In the genomic region with DNA sequence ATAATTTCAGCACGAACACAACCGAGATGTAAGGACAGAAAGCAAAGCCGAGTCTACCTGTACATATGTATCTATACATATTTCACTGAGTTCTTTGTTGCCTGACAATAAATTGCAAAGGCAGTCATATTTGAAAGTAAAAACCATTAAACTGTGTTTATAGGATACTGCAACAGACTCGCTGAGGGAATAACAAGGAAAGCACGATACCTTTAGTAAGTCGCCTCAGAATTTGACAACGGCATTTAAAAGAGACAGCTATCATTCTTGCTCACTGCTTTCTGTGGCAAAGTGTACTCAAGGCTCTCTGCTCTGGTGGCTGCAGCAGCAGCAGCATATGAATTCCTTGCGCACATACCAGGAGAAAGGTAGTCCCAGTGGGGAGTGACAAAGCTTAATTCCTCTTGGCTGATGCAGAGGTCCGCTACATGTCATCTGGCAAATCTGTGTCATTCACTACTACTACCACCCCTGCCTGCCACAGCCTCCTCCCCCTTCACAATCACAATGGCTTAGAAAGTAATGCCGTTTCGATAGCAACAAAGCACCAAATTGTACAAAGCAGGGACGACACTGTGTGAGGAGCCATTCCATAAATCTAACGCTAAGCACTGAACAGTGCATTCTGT, we compare ENCODE assay signal across 12 cellular contexts. TPM values are rescaled to one million over a fixed set of nuclear protein-coding genes. Genes with fewer than 3 reads are reported as not detected.
DNase-seq lines count a peak whose midpoint lies in the region; ATAC-seq, FAIRE-seq and TF ChIP-seq lines count a peak whose summit lies in the region.
"Had no signal": no experiment of that assay in that cellular context is flagged by ENCODE, and none has a peak within 500 bp of the region (broad histone marks: within the 10 kb centered on the region; RNA-seq: fewer than 3 reads in every experiment).

GRIP1 (minus strand) TSS at position 437 of the 629 bp plus-strand sequence; CDS start at position 265, 172 bp downstream.

- TF ChIP-seq CTCF in A549 (IDR thresholded peaks at IDR 0.05) (no peak), coronary artery (IDR thresholded peaks at IDR 0.05) (no peak), spleen (IDR thresholded peaks at IDR 0.05 in 8 of 11, conservative IDR thresholded peaks at IDR 0.05 in 3 of 11) (no peak)

- intact Hi-C loops in spleen (cut with DNase I; ENCODE audit: low total_unique reads), result no loop called here

- 0 out of 3 replicates have a peak within 1 kb of the TSS, but pooled peaks have one; percentile 8 for H3K4me2 ChIP-seq in A549
- H3K4me2 ChIP-seq: BLaER1 had no signal

- no peak for TF ChIP-seq POLR2A in A549 (IDR thresholded peaks at IDR 0.05; ENCODE audit: low read length)
- TF ChIP-seq POLR2A in spleen (IDR thresholded peaks at IDR 0.05), result no peak

- FAIRE-seq in A549 (lab: Jason Lieb, UNC), result no peak

- H3K9me3 ChIP-seq in A549 (no peaks in the 10 kb centered on the region), muscle layer of duodenum (ENCODE audit: control insufficient read depth in 1 of 2, low read length in 2 of 2) (no peaks in the 10 kb centered on the region), spleen (no peaks in the 10 kb centered on the region)
- H3K9me3 ChIP-seq: BLaER1 had no signal

- no peak for TF ChIP-seq RAD21 in A549 (conservative IDR thresholded peaks at IDR 0.05 in 1 of 2, IDR thresholded peaks at IDR 0.05 in 1 of 2)

- no peak for TF ChIP-seq EP300 in A549 (IDR thresholded peaks at IDR 0.05)

- H3K27me3 ChIP-seq in muscle layer of duodenum (ENCODE audit: low read depth, low read length) (no peaks in the 10 kb centered on the region), spleen (replicated peaks in 1 of 7) (no peaks in the 10 kb centered on the region)
- H3K27me3 ChIP-seq: BLaER1 had no signal

- DNase-seq in A549 (ENCODE audit: low read depth in 1 of 2, low spot score in 1 of 2), result no peak
- DNase-seq in NCI-H2081 treated with DMSO at 0.1 percent for 48 hours (lab: John Stamatoyannopoulos, UW), result peak; percentile 28
- DNase-seq in coronary artery (ENCODE audit: low spot score), result no peak
- no peak for DNase-seq in spleen
- DNase-seq in NCI-H187 (lab: John Stamatoyannopoulos, UW), result no peak
- DNase-seq: activated T-cell treated with anti-CD3 and anti-CD28 coated beads, Interleukin-2, amount 50 U/mL, for 48 hours had no signal

- H3K27ac ChIP-seq in A549 (no peak within 1 kb of the TSS), coronary artery (no peak within 1 kb of the TSS), muscle layer of duodenum (ENCODE audit: low read length) (no peak within 1 kb of the TSS), spleen (no peak within 1 kb of the TSS)
- H3K27ac ChIP-seq: BLaER1, skin epidermis had no signal

- CTCF ChIA-PET in A549 (lab: Yijun Ruan, JAX), result interaction anchor here (1.1 to 1.4 kb wide), 3 partner anchors 10 to 15 kb away, joined by 3 to 5 read pairs (median 4); no protein-coding TSS in a partner anchor

- H3K36me3 ChIP-seq in muscle layer of duodenum (ENCODE audit: control insufficient read depth in 1 of 2, insufficient read depth in 2 of 2, low read length in 2 of 2) (no peaks in the 10 kb centered on the region), spleen (no peaks in the 10 kb centered on the region)
- H3K36me3 ChIP-seq: BLaER1 had no signal

- H3K4me3 ChIP-seq in A549, result no peak within 1 kb of the TSS
- H3K4me3 ChIP-seq in coronary artery, result peak within 1 kb of the TSS; percentile 48
- peak within 1 kb of the TSS; percentile 16 to 47 for H3K4me3 ChIP-seq in muscle layer of duodenum (ENCODE audit: low read depth in 1 of 2, low read length in 2 of 2)
- no peak within 1 kb of the TSS for H3K4me3 ChIP-seq in spleen
- H3K4me3 ChIP-seq: BLaER1, skin epidermis had no signal

- ATAC-seq in A549, result no peak
- ATAC-seq in GM19023 (IDR thresholded peaks at IDR 0.05; ENCODE audit: unreplicated experiment), result no peak
- ATAC-seq in HG02759 (IDR thresholded peaks at IDR 0.05; ENCODE audit: unreplicated experiment), result no peak
- ATAC-seq: stimulated activated memory B cell treated with anti-CD40 and anti-IgM and Interleukin-4, amounts not matched to agents 10 μg/mL and 1 μg/mL and 100 μg/mL, for 72 hours had no signal

- POLR2A ChIA-PET in A549 (lab: Yijun Ruan, JAX), result no interaction called here

- H3K4me1 ChIP-seq in A549, result no peaks in the 10 kb centered on the region
- peaks cover 0 to 19% of the 10 kb centered on the region in 2 donors for H3K4me1 ChIP-seq in muscle layer of duodenum (ENCODE audit: control insufficient read depth in 1 of 2, insufficient read depth in 2 of 2, low read length in 2 of 2)
- no peaks in the 10 kb centered on the region for H3K4me1 ChIP-seq in spleen
- H3K4me1 ChIP-seq: BLaER1 had no signal

- 43% methylated on average over 13 of the region's 13 CpGs for WGBS in A549 (ENCODE audit: missing lambda C conversion rate)
- 80 to 89% (median 86%) methylated on average over 13 of the region's 13 CpGs for WGBS in spleen, 5 donors

TF ChIP-seq in A549, 52 proteins besides CTCF, POLR2A, EP300 and RAD21:
- TF ChIP-seq HMGXB4 (CRISPR knock-in tag; IDR thresholded peaks at IDR 0.05; ENCODE audit: borderline replicate concordance), result no peak
- TF ChIP-seq ZNF302 (CRISPR knock-in tag; IDR thresholded peaks at IDR 0.05), result no peak
- no peak for TF ChIP-seq KDM1A (IDR thresholded peaks at IDR 0.05; ENCODE audit: low read depth)
- no peak for TF ChIP-seq HOXB5 (CRISPR knock-in tag; IDR thresholded peaks at IDR 0.05)
- TF ChIP-seq POLR2AphosphoS2 (conservative IDR thresholded peaks at IDR 0.05; ENCODE audit: low read length), result no peak
- TF ChIP-seq HOXA7 (CRISPR knock-in tag; IDR thresholded peaks at IDR 0.05), result no peak
- no peak for TF ChIP-seq RCOR1 (IDR thresholded peaks at IDR 0.05; ENCODE audit: low read depth, low read length)
- no peak for TF ChIP-seq TFCP2L1 (CRISPR knock-in tag; IDR thresholded peaks at IDR 0.05)
- no peak for TF ChIP-seq MYC (IDR thresholded peaks at IDR 0.05; ENCODE audit: borderline replicate concordance, low read length)
- no peak for TF ChIP-seq RNF2 (IDR thresholded peaks at IDR 0.05; ENCODE audit: borderline replicate concordance, low read depth)
- no peak for TF ChIP-seq BHLHE40 (IDR thresholded peaks at IDR 0.05; ENCODE audit: low read depth, low read length)
- no peak for TF ChIP-seq NFE2L2 (conservative IDR thresholded peaks at IDR 0.05; ENCODE audit: low read length)
- TF ChIP-seq HOXB13 (CRISPR knock-in tag; IDR thresholded peaks at IDR 0.05; ENCODE audit: low read depth), result no peak
- TF ChIP-seq, protein P1, sequence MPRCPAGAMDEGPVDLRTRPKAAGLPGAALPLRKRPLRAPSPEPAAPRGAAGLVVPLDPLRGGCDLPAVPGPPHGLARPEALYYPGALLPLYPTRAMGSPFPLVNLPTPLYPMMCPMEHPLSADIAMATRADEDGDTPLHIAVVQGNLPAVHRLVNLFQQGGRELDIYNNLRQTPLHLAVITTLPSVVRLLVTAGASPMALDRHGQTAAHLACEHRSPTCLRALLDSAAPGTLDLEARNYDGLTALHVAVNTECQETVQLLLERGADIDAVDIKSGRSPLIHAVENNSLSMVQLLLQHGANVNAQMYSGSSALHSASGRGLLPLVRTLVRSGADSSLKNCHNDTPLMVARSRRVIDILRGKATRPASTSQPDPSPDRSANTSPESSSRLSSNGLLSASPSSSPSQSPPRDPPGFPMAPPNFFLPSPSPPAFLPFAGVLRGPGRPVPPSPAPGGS (IDR thresholded peaks at IDR 0.05), result no peak
- no peak for TF ChIP-seq HEYL (CRISPR knock-in tag; IDR thresholded peaks at IDR 0.05)
- TF ChIP-seq USF2 (IDR thresholded peaks at IDR 0.05), result no peak
- TF ChIP-seq CBX2 (IDR thresholded peaks at IDR 0.05; ENCODE audit: borderline replicate concordance, low read depth), result no peak
- no peak for TF ChIP-seq KDM5A (IDR thresholded peaks at IDR 0.05)
- no peak for TF ChIP-seq FOXS1 (CRISPR knock-in tag; IDR thresholded peaks at IDR 0.05)

RNA-seq across cellular contexts. Expression of gene GRIP1, which starts in this region (rescaled TPM):
- 4.6 and 5.5 TPM in 2 replicates for polyA plus RNA-seq in A549 (2011; rRNA removed)
- 1.4 and 1.8 TPM in 2 replicates for polyA plus RNA-seq in A549 (2012; cell fraction: cytosol; rRNA removed)
- polyA plus RNA-seq in A549 (2012; cell fraction: nucleus; rRNA removed), result 1.2 and 2.6 TPM in 2 replicates
- 1.6 to 5.8 TPM (median 2.3 TPM) in 3 replicates for polyA plus RNA-seq in A549 (2017; fragmentation: RNase III; extraction: RNeasy Plus Mini Kit Qiagen cat#74134 plus additional on column Dnase treatment)
- 12.9 and 13.1 TPM in 2 replicates for polyA minus RNA-seq in A549 (2011; rRNA and poly(A)+ RNA removed)
- total RNA-seq in spleen, result 10 to 100 TPM in 1 of 7 donors, 1 to 10 TPM in 6; 4.0 to 15.2 (median 5.2) TPM
- polyA plus RNA-seq in spleen, result 1 to 10 TPM in 2 of 3 donors, under 1 TPM in 1; 0.35 to 2.2 (median 1.1) TPM

Comparison
In these comparisons a context has a peak if more than half of its experiments do, and no peak if none do; other contexts are left out.
1. H3K4me3 ChIP-seq: peak in coronary artery (single experiment) and muscle layer of duodenum (2 of 2); none in A549 (single experiment) and spleen (0 of 8).